ENCODE assay signal across 13 cellular contexts in genomic region chrX:48492293-48492910, GRCh38. TPM values are rescaled to one million over a fixed set of nuclear protein-coding genes. Genes with fewer than 3 reads are reported as not detected.
DNase-seq lines count a peak whose midpoint lies in the region; ATAC-seq and TF ChIP-seq lines count a peak whose summit lies in the region.
"Had no signal": no experiment of that assay in that cellular context is flagged by ENCODE, and none has a peak within 500 bp of the region (broad histone marks: within the 10 kb centered on the region; RNA-seq: fewer than 3 reads in every experiment).

No MANE protein-coding gene starts in this region.

- H3K9me3 Mint-ChIP-seq in chondrocyte (ENCODE audit: low read depth): peaks cover 5% of the 10 kb centered on the region
- peaks cover 65% of the 10 kb centered on the region for H3K9me3 Mint-ChIP-seq in nephron progenitor cell
- H3K9me3 Mint-ChIP-seq in endothelial cell (ENCODE audit: unreplicated experiment): no peaks in the 10 kb centered on the region

- H3K36me3 Mint-ChIP-seq in chondrocyte (ENCODE audit: low read depth) (no peaks in the 10 kb centered on the region), nephron progenitor cell (ENCODE audit: low read depth) (peaks cover under 1% of the 10 kb centered on the region), endothelial cell (ENCODE audit: low read depth, unreplicated experiment) (no peaks in the 10 kb centered on the region)

- H3K27ac ChIP-seq in gastroesophageal sphincter: no peak overlapping the region
- H3K27ac ChIP-seq: neutrophil, SJCRH30 had no signal

- DNase-seq in EL: peak; percentile 64
- DNase-seq in NCI-H226: peak; percentile 39
- peak; percentile 38 for DNase-seq in chondrocyte (ENCODE audit: low spot score)
- DNase-seq in nephron progenitor cell: no peak
- DNase-seq in NCI-H524 (lab: John Stamatoyannopoulos, UW): no peak
- DNase-seq in T-helper 2 cell: no peak
- DNase-seq in endothelial cell (ENCODE audit: low spot score): no peak
- DNase-seq: activated CD4-positive, alpha-beta T cell treated with anti-CD3 and anti-CD28 coated beads for 48 hours; activated effector memory CD4-positive, alpha-beta T cell treated with Interleukin-2 at 50 U/mL for 16 hours; central memory CD4-positive, alpha-beta T cell; SJCRH30 had no signal

- H3K4me1 Mint-ChIP-seq in chondrocyte (ENCODE audit: low read depth) (peaks cover 22% of the 10 kb centered on the region), nephron progenitor cell (peaks cover 9% of the 10 kb centered on the region), endothelial cell (ENCODE audit: unreplicated experiment) (peaks cover 5% of the 10 kb centered on the region)

- H3K4me3 Mint-ChIP-seq in chondrocyte (ENCODE audit: unreplicated experiment) (no peak overlapping the region), nephron progenitor cell (no peak overlapping the region), endothelial cell (ENCODE audit: unreplicated experiment) (no peak overlapping the region)

- no peak for ATAC-seq in gastroesophageal sphincter

- H3K27me3 ChIP-seq in gastroesophageal sphincter: no peaks in the 10 kb centered on the region
- H3K27me3 ChIP-seq: neutrophil, SJCRH30 had no signal

- TF ChIP-seq CTCF in chondrocyte (IDR thresholded peaks at IDR 0.05): no peak
- no peak for TF ChIP-seq CTCF in nephron progenitor cell (IDR thresholded peaks at IDR 0.05)
- no peak for TF ChIP-seq CTCF in gastroesophageal sphincter (IDR thresholded peaks at IDR 0.05)
- TF ChIP-seq CTCF in endothelial cell (IDR thresholded peaks at IDR 0.05; ENCODE audit: unreplicated experiment): no peak

- H3K36me3 ChIP-seq in gastroesophageal sphincter: no peaks in the 10 kb centered on the region
- H3K36me3 ChIP-seq: neutrophil, SJCRH30 had no signal

- H3K27ac Mint-ChIP-seq in chondrocyte (ENCODE audit: unreplicated experiment): peak overlapping the region; percentile 50
- H3K27ac Mint-ChIP-seq in nephron progenitor cell: peak overlapping the region; percentile 90
- H3K27ac Mint-ChIP-seq in endothelial cell (ENCODE audit: unreplicated experiment): no peak overlapping the region

- 50 to 54% methylated on average over 1 to 4 of the region's 7 CpGs for WGBS in gastroesophageal sphincter (ENCODE audit: low coverage in 1 of 2), 2 donors

- H3K4me1 ChIP-seq in gastroesophageal sphincter: no peaks in the 10 kb centered on the region

- TF ChIP-seq EP300 in gastroesophageal sphincter (IDR thresholded peaks at IDR 0.05): no peak

- H3K4me3 ChIP-seq in gastroesophageal sphincter: no peak overlapping the region
- H3K4me3 ChIP-seq: SJCRH30 had no signal

- no peak for TF ChIP-seq POLR2A in gastroesophageal sphincter (IDR thresholded peaks at IDR 0.05)

- no peaks in the 10 kb centered on the region for H3K9me3 ChIP-seq in gastroesophageal sphincter
- H3K9me3 ChIP-seq: neutrophil, SJCRH30 had no signal

- no peaks in the 10 kb centered on the region for H3K27me3 Mint-ChIP-seq in chondrocyte (ENCODE audit: low read depth)
- peaks cover 13% of the 10 kb centered on the region for H3K27me3 Mint-ChIP-seq in nephron progenitor cell (ENCODE audit: low read depth, poor library complexity)
- H3K27me3 Mint-ChIP-seq in endothelial cell (ENCODE audit: unreplicated experiment): peaks cover 2% of the 10 kb centered on the region

RNA-seq across cellular contexts. Expression of gene PORCN, which starts 16.4 kb away (rescaled TPM):
- 10.8 to 23.1 TPM (median 12.5 TPM) in 3 replicates for total RNA-seq in chondrocyte
- total RNA-seq in gastroesophageal sphincter: 10 to 100 TPM in 3 of 4 donors, 1 to 10 TPM in 1; 9.4 to 21.0 (median 13.2) TPM
- 9.4 TPM for total RNA-seq in endothelial cell (ENCODE audit: unreplicated experiment)

RNA-seq across cellular contexts. Expression of gene FTSJ1, which starts 16.4 kb away (rescaled TPM):
- total RNA-seq in chondrocyte: 53.3 to 68.0 TPM (median 55.9 TPM) in 3 replicates
- 10 to 100 TPM; 31.1 to 43.0 (median 38.9) TPM for total RNA-seq in gastroesophageal sphincter
- 38.4 TPM for total RNA-seq in endothelial cell (ENCODE audit: unreplicated experiment)

RNA-seq across cellular contexts. Expression of gene SLC38A5, which starts 22.3 kb away (rescaled TPM):
- total RNA-seq in chondrocyte: 2.5 to 2.7 TPM (median 2.6 TPM) in 3 replicates
- total RNA-seq in gastroesophageal sphincter: 1 to 10 TPM; 4.2 to 7.9 (median 4.7) TPM
- total RNA-seq in endothelial cell (ENCODE audit: unreplicated experiment): 21.7 TPM

RNA-seq across cellular contexts. Expression of gene EBP, which starts 29.2 kb away (rescaled TPM):
- total RNA-seq in chondrocyte: 35.2 to 44.4 TPM (median 39.1 TPM) in 3 replicates
- total RNA-seq in gastroesophageal sphincter: 10 to 100 TPM; 12.9 to 17.7 (median 14.5) TPM
- total RNA-seq in endothelial cell (ENCODE audit: unreplicated experiment): 66.0 TPM

RNA-seq across cellular contexts. Expression of gene TBC1D25, which starts 47.1 kb away (rescaled TPM):
- total RNA-seq in chondrocyte (15.7 to 18.9 TPM (median 18.8 TPM) in 3 replicates), gastroesophageal sphincter (10 to 100 TPM in 3 of 4 donors, 1 to 10 TPM in 1; 8.4 to 16.9 (median 12.7) TPM), endothelial cell (ENCODE audit: unreplicated experiment) (12.5 TPM)

Comparison
In these comparisons a context has a peak if more than half of its experiments do, and no peak if none do; other contexts are left out.
1. DNase-seq: peak in EL (single experiment), NCI-H226 (single experiment) and chondrocyte (single experiment); none in nephron progenitor cell (single experiment), NCI-H524 (0 of 2), T-helper 2 cell (0 of 5) and endothelial cell (single experiment).